8 cellular contexts compared by ENCODE assay signal in the genomic region with DNA sequence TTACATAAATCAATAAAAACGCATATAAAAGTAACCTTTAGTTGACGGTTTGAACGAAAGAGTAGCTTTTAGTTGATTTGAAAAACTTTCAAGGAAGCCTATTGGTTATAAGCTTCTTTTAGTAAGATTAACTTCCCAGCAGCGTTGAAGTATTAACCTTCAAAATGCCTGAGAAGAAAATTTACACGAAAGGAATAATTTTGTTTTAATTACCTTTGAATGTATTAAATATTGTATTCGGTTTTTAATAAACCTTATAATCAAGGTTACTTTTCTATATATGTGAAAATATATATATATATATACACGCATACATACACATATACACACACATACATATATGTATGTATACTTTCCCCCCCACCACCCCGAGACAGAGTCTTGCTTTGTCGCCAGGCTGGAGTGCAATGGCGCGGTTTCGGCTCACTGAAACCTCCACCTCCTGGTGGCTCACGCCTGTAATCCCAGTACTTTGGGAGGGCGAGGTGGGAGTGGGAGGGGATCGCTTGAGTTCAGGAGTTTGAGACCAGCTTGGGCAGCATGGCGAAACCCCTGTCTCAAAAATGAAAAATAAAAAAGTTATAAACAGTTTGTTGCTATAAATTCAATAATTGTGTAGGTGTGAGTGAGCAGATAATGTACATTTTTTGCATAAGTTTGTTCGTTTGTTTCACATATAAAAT. TPM values are rescaled to one million over a fixed set of nuclear protein-coding genes. Genes with fewer than 3 reads are reported as not detected.
DNase-seq lines count a peak whose midpoint lies in the region; ATAC-seq and TF ChIP-seq lines count a peak whose summit lies in the region.

No MANE protein-coding gene starts in this region.

- peaks cover 16% of the 10 kb centered on the region for H3K4me1 Mint-ChIP-seq in activated T-cell treated with anti-CD3 and anti-CD28 coated beads, Interleukin-2, amount 50 U/mL, for 4 hours (ENCODE audit: low read depth)
- peaks cover 3% of the 10 kb centered on the region for H3K4me1 Mint-ChIP-seq in neural progenitor cell

- ATAC-seq in GM21367 (IDR thresholded peaks at IDR 0.05; ENCODE audit: unreplicated experiment): peak; percentile 46
- ATAC-seq in activated T-cell treated with anti-CD3 and anti-CD28 coated beads, Interleukin-2, amount 50 U/mL, for 4 hours: peak; percentile 37 to 63

- peak overlapping the region; percentile 93 for H2AFZ ChIP-seq in neural progenitor cell (replicated peaks)

- DNase-seq in OCI-M2 (lab: John Stamatoyannopoulos, UW; ENCODE audit: unreplicated experiment) (peak; percentile 71), fibroblast of the aortic adventitia (ENCODE audit: low read depth) (peak; percentile 37), neural progenitor cell (ENCODE audit: low spot score) (peak; percentile 79), suprapubic skin (ENCODE audit: low spot score in 2 of 2) (peak in 1 of 2 donors; percentile 84)
- peak; percentile 54 for DNase-seq in activated T-cell treated with anti-CD3 and anti-CD28 coated beads, Interleukin-2, amount 50 U/mL, for 4 hours

- H3K36me3 ChIP-seq in BLaER1 (no peaks in the 10 kb centered on the region), neural progenitor cell (no peaks in the 10 kb centered on the region), suprapubic skin (no peaks in the 10 kb centered on the region)

- H3K4me3 ChIP-seq in BLaER1: peak overlapping the region; percentile 77
- peak overlapping the region; percentile 97 for H3K4me3 ChIP-seq in fibroblast of the aortic adventitia (ENCODE audit: low read depth, low read length)
- H3K4me3 ChIP-seq in neural progenitor cell: peak overlapping the region; percentile 81
- peak overlapping the region; percentile 69 for H3K4me3 ChIP-seq in suprapubic skin

- peak overlapping the region; percentile 95 for H3K27ac ChIP-seq in BLaER1
- no peak overlapping the region for H3K27ac ChIP-seq in neural progenitor cell
- peak overlapping the region; percentile 93 for H3K27ac ChIP-seq in suprapubic skin

- peak overlapping the region; percentile 90 for H3K9ac ChIP-seq in BLaER1
- no peak overlapping the region for H3K9ac ChIP-seq in neural progenitor cell

- H3K79me2 ChIP-seq in neural progenitor cell (ENCODE audit: low read depth): no peaks in the 10 kb centered on the region

- TF ChIP-seq EP300 in Ishikawa (IDR thresholded peaks at IDR 0.05; ENCODE audit: borderline replicate concordance) (no peak), suprapubic skin (IDR thresholded peaks at IDR 0.05) (no peak)

- no peaks in the 10 kb centered on the region for H3K36me3 Mint-ChIP-seq in activated T-cell treated with anti-CD3 and anti-CD28 coated beads, Interleukin-2, amount 50 U/mL, for 4 hours (ENCODE audit: insufficient read depth)
- H3K36me3 Mint-ChIP-seq in neural progenitor cell: no peaks in the 10 kb centered on the region

- no peak for TF ChIP-seq POLR2A in suprapubic skin (IDR thresholded peaks at IDR 0.05)

- H3K9me3 Mint-ChIP-seq in activated T-cell treated with anti-CD3 and anti-CD28 coated beads, Interleukin-2, amount 50 U/mL, for 4 hours: no peaks in the 10 kb centered on the region
- no peaks in the 10 kb centered on the region for H3K9me3 Mint-ChIP-seq in neural progenitor cell

- H3K9me3 ChIP-seq in BLaER1 (peaks cover 4% of the 10 kb centered on the region; the same call in 1 of the 2 replicates), neural progenitor cell (ENCODE audit: low read depth) (no peaks in the 10 kb centered on the region), suprapubic skin (no peaks in the 10 kb centered on the region)

- TF ChIP-seq RAD21 in Ishikawa (IDR thresholded peaks at IDR 0.05; ENCODE audit: low read depth): no peak; the same call in 1 of the 2 replicates

- peaks cover 20% of the 10 kb centered on the region for H3K4me1 ChIP-seq in BLaER1
- no peaks in the 10 kb centered on the region for H3K4me1 ChIP-seq in neural progenitor cell
- H3K4me1 ChIP-seq in suprapubic skin: peaks cover 16% of the 10 kb centered on the region

- WGBS in suprapubic skin: 6% methylated on average over 17 of the region's 17 CpGs

- peak overlapping the region; percentile 96 for H3K4me3 Mint-ChIP-seq in activated T-cell treated with anti-CD3 and anti-CD28 coated beads, Interleukin-2, amount 50 U/mL, for 4 hours
- peak overlapping the region; percentile 92 for H3K4me3 Mint-ChIP-seq in neural progenitor cell

- H3K4me2 ChIP-seq in BLaER1: peak overlapping the region; percentile 80
- H3K4me2 ChIP-seq in neural progenitor cell: peak overlapping the region; percentile 84

- H3K27ac Mint-ChIP-seq in neural progenitor cell: no peak overlapping the region

- H3F3A ChIP-seq in neural progenitor cell (ENCODE audit: low read depth): peaks cover 26% of the 10 kb centered on the region

- no peaks in the 10 kb centered on the region for H3K27me3 ChIP-seq in BLaER1
- H3K27me3 ChIP-seq in neural progenitor cell: peaks cover 21% of the 10 kb centered on the region
- no peaks in the 10 kb centered on the region for H3K27me3 ChIP-seq in suprapubic skin

- TF ChIP-seq CTCF in fibroblast of the aortic adventitia (IDR thresholded peaks at IDR 0.05; ENCODE audit: insufficient read depth, low read length): peak; percentile 55
- TF ChIP-seq CTCF in neural progenitor cell (IDR thresholded peaks at IDR 0.05): peak; percentile 49
- TF ChIP-seq CTCF in suprapubic skin (IDR thresholded peaks at IDR 0.05): peak; percentile 28 to 58

- no peaks in the 10 kb centered on the region for H3K27me3 Mint-ChIP-seq in activated T-cell treated with anti-CD3 and anti-CD28 coated beads, Interleukin-2, amount 50 U/mL, for 4 hours (ENCODE audit: low read depth)
- H3K27me3 Mint-ChIP-seq in neural progenitor cell (ENCODE audit: insufficient read depth, low read depth): peaks cover 3% of the 10 kb centered on the region

- no peaks in the 10 kb centered on the region for H4K20me1 ChIP-seq in BLaER1
- no peaks in the 10 kb centered on the region for H4K20me1 ChIP-seq in neural progenitor cell (ENCODE audit: low read depth)

TF ChIP-seq in Ishikawa, 13 proteins besides CTCF, POLR2A, EP300 and RAD21:
- TF ChIP-seq YY1 (IDR thresholded peaks at IDR 0.05; ENCODE audit: low read depth): peak; percentile 82
- no peak for TF ChIP-seq EGR1 (IDR thresholded peaks at IDR 0.05)
- peak; percentile 12; the same call in 1 of the 2 replicates for TF ChIP-seq FOXM1 (IDR thresholded peaks at IDR 0.05; ENCODE audit: borderline replicate concordance, low read depth)
- TF ChIP-seq, protein P1, sequence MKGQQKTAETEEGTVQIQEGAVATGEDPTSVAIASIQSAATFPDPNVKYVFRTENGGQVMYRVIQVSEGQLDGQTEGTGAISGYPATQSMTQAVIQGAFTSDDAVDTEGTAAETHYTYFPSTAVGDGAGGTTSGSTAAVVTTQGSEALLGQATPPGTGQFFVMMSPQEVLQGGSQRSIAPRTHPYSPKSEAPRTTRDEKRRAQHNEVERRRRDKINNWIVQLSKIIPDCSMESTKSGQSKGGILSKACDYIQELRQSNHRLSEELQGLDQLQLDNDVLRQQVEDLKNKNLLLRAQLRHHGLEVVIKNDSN (IDR thresholded peaks at IDR 0.05): peak; percentile 41; the same call in 1 of the 2 replicates
- no peak for TF ChIP-seq TEAD4 (IDR thresholded peaks at IDR 0.05)
- TF ChIP-seq, protein P2, sequence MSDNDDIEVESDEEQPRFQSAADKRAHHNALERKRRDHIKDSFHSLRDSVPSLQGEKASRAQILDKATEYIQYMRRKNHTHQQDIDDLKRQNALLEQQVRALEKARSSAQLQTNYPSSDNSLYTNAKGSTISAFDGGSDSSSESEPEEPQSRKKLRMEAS (IDR thresholded peaks at IDR 0.05): peak; percentile 38; the same call in 1 of the 2 replicates

RNA-seq across cellular contexts. Expression of a gene that starts 57.6 kb away (rescaled TPM):
- total RNA-seq in activated T-cell treated with anti-CD3 and anti-CD28 coated beads, Interleukin-2, amount 50 U/mL, for 4 hours: 100 to 1,000 TPM; 114 to 137 (median 123) TPM
- total RNA-seq in fibroblast of the aortic adventitia (ENCODE audit: low replicate concordance) (15.0 and 30.1 TPM in 2 replicates), neural progenitor cell (ENCODE audit: low replicate concordance) (86.7 and 112 TPM in 2 replicates), suprapubic skin (10 to 100 TPM in 1 of 4 donors, 1 to 10 TPM in 3; 6.8 to 22.4 (median 8.2) TPM)
